In genomic region chr5:141100243-141100805, GRCh38 we compare ENCODE assay signal across 7 cellular contexts. TPM values are rescaled to one million over a fixed set of nuclear protein-coding genes. Genes with fewer than 3 reads are reported as not detected.
DNase-seq lines count a peak whose midpoint lies in the region; ATAC-seq and TF ChIP-seq lines count a peak whose summit lies in the region.

TSS of gene PCDHB3 (plus strand) at chr5:141100473. CDS start at chr5:141100650, 177 bp downstream.

- peaks cover 17% of the 10 kb centered on the region for H3F3A ChIP-seq in neural progenitor cell (ENCODE audit: low read depth)

- no peaks in the 10 kb centered on the region for H3K4me1 Mint-ChIP-seq in neural progenitor cell

- no peak within 1 kb of the TSS for H3K4me2 ChIP-seq in neural progenitor cell

- no peak within 1 kb of the TSS for H3K4me3 Mint-ChIP-seq in neural progenitor cell

- H3K4me3 ChIP-seq in endocrine pancreas (ENCODE audit: control insufficient read depth, insufficient read depth, low read length), result peak within 1 kb of the TSS; percentile 48
- no peak within 1 kb of the TSS for H3K4me3 ChIP-seq in neural progenitor cell

- H3K27ac ChIP-seq in neural progenitor cell, result no peak within 1 kb of the TSS

- no peak within 1 kb of the TSS for H3K27ac Mint-ChIP-seq in neural progenitor cell

- no peaks in the 10 kb centered on the region for H3K4me1 ChIP-seq in endocrine pancreas (ENCODE audit: control insufficient read depth, insufficient read depth, low read length)
- no peaks in the 10 kb centered on the region for H3K4me1 ChIP-seq in neural progenitor cell

- no peaks in the 10 kb centered on the region for H3K9me3 ChIP-seq in endocrine pancreas (ENCODE audit: control insufficient read depth, low read length)
- H3K9me3 ChIP-seq in neural progenitor cell (ENCODE audit: low read depth), result peaks cover 59% of the 10 kb centered on the region

- in situ Hi-C loops in GM13977 (cut with MboI; ENCODE audit: low pct_unique_long_range_greater_than_20kb, low sequenced_read_pairs, unreplicated experiment), result no loop called here

- no peaks in the 10 kb centered on the region for H4K20me1 ChIP-seq in neural progenitor cell (ENCODE audit: low read depth)

- no peaks in the 10 kb centered on the region for H3K36me3 ChIP-seq in endocrine pancreas (ENCODE audit: control insufficient read depth, insufficient read depth, low read length)
- H3K36me3 ChIP-seq in neural progenitor cell, result peaks cover 54% of the 10 kb centered on the region

- H3K27me3 Mint-ChIP-seq in neural progenitor cell (ENCODE audit: insufficient read depth, low read depth), result peaks cover 2% of the 10 kb centered on the region

- DNase-seq in GM13977 (ENCODE audit: low spot score) (no peak), NCI-H526 treated with DMSO at 0.1 percent for 48 hours (lab: John Stamatoyannopoulos, UW) (peak; percentile 61), neural progenitor cell (ENCODE audit: low spot score) (no peak), ecto neural progenitor cell (ENCODE audit: low spot score) (no peak), NCI-H1092 treated with DMSO at 0.1 percent for 48 hours (lab: John Stamatoyannopoulos, UW) (no peak)

- no peak within 1 kb of the TSS for H2AFZ ChIP-seq in neural progenitor cell (replicated peaks)

- peaks cover 53% of the 10 kb centered on the region for H3K36me3 Mint-ChIP-seq in neural progenitor cell

- H3K9me3 Mint-ChIP-seq in neural progenitor cell, result peaks cover 63% of the 10 kb centered on the region

- H3K79me2 ChIP-seq in neural progenitor cell (ENCODE audit: low read depth), result peaks cover 48% of the 10 kb centered on the region

- TF ChIP-seq CTCF in GM13977 (IDR thresholded peaks at IDR 0.05; ENCODE audit: extremely low read depth, insufficient read depth, missing control alignments) (peak; percentile 17), neural progenitor cell (IDR thresholded peaks at IDR 0.05) (peak; percentile 31)

- no peak within 1 kb of the TSS for H3K9ac ChIP-seq in endocrine pancreas (ENCODE audit: control insufficient read depth, insufficient read depth, low read length)
- no peak within 1 kb of the TSS for H3K9ac ChIP-seq in neural progenitor cell

- ATAC-seq in HG03135 (IDR thresholded peaks at IDR 0.05; ENCODE audit: unreplicated experiment), result no peak

- no peaks in the 10 kb centered on the region for H3K27me3 ChIP-seq in endocrine pancreas (ENCODE audit: control insufficient read depth, insufficient read depth, low read length)
- H3K27me3 ChIP-seq in neural progenitor cell, result no peaks in the 10 kb centered on the region

RNA-seq across cellular contexts. Expression of gene PCDHB3, which starts in this region (rescaled TPM):
- total RNA-seq in neural progenitor cell (ENCODE audit: low replicate concordance), result 5.6 and 6.7 TPM in 2 replicates
